ENCODE assay signal across 9 cellular contexts in the genomic region with DNA sequence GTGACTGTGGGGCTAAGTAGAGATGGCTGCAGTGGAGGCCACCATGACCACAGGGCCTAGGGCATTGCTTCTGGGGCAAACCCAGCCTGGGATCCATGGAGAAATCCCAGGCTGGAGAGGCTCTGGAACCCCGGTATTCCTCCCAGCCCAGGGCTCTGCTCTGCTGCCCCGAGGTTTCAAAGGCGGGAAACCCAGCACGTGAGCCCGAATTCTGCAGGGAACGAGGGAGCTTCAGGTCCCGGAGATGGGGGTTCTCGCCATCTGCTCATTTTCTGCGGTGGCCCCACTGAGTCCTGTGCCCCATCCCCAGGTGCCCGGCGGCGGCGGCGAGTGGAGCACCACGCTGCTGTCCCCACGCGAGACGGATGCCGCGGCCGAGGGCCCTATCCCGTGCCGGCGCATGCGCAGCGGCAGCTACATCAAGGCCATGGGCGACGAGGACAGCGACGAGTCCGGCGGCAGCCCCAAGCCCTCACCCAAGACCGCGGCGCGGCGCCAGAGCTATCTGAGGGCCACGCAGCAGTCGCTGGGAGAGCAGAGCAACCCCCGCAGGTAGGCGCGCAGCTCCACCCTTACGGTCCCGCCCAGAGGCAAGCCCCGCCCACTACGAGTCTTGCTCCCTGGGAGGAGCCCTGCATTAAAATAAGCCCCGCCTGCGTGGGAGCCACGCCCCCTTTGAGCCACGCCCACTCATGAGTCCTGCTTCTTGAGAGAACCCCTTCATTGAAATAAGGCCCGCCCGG.
DNase-seq lines count a peak whose midpoint lies in the region; TF ChIP-seq lines count a peak whose summit lies in the region.
"Had no signal": no experiment of that assay in that cellular context is flagged by ENCODE, and none has a peak within 500 bp of the region (broad histone marks: within the 10 kb centered on the region; RNA-seq: fewer than 3 reads in every experiment).

No MANE protein-coding gene starts in this region.

- H3K4me1 ChIP-seq in SJSA1 (replicated peaks) (peaks cover 5% of the 10 kb centered on the region; the same call in 1 of the 2 replicates), cardiac muscle cell (ENCODE audit: low read depth) (no peaks in the 10 kb centered on the region), prostate gland (replicated peaks) (no peaks in the 10 kb centered on the region)

- no peak for TF ChIP-seq CTCF in cardiac muscle cell (IDR thresholded peaks at IDR 0.05; ENCODE audit: low read depth, low read length)
- no peak for TF ChIP-seq CTCF in prostate gland (IDR thresholded peaks at IDR 0.05)

- peak; percentile 49 for DNase-seq in NCI-H82 (lab: John Stamatoyannopoulos, UW)
- DNase-seq in NCI-H82 treated with DMSO at 0.1 percent for 48 hours (lab: John Stamatoyannopoulos, UW; ENCODE audit: unreplicated experiment): no peak
- DNase-seq in SJSA1 (ENCODE audit: low read depth in 1 of 2, low spot score in 2 of 2): peak; percentile 36 to 74
- peak; percentile 88 for DNase-seq in activated naive CD4-positive, alpha-beta T cell treated with anti-CD3 and anti-CD28 coated beads, Interleukin-2, amount 50 U/mL, for 16 hours
- peak; percentile 59 to 60 for DNase-seq in cardiac muscle cell (ENCODE audit: low read depth in 1 of 2, low spot score in 1 of 2)
- DNase-seq in prostate gland (ENCODE audit: low spot score): peak; percentile 48
- peak; percentile 81 for DNase-seq in ureter (ENCODE audit: low spot score)
- DNase-seq in AML-193 (lab: John Stamatoyannopoulos, UW): no peak

- H3K9me3 ChIP-seq in SJSA1 (replicated peaks): no peaks in the 10 kb centered on the region
- H3K9me3 ChIP-seq in cardiac muscle cell (ENCODE audit: low read depth): no peaks in the 10 kb centered on the region
- H3K9me3 ChIP-seq in prostate gland: no peaks in the 10 kb centered on the region
- H3K9me3 ChIP-seq: BLaER1 treated with 17β-estradiol and CSF1 and Interleukin-3, amounts not matched to agents 10 nM and 100 nM had no signal

- no peak for TF ChIP-seq POLR2A in prostate gland (IDR thresholded peaks at IDR 0.05)

- H3K27me3 ChIP-seq in SJSA1 (replicated peaks) (peaks cover 10% of the 10 kb centered on the region), cardiac muscle cell (no peaks in the 10 kb centered on the region), prostate gland (replicated peaks; ENCODE audit: insufficient read depth) (no peaks in the 10 kb centered on the region)
- H3K27me3 ChIP-seq: BLaER1 treated with 17β-estradiol and CSF1 and Interleukin-3, amounts not matched to agents 10 nM and 100 nM had no signal

- H3K4me3 ChIP-seq in SJSA1 (peak overlapping the region; percentile 13; the same call in 1 of the 2 replicates), cardiac muscle cell (no peak overlapping the region), prostate gland (peak overlapping the region; percentile 14 to 18)
- H3K4me3 ChIP-seq: BLaER1 treated with 17β-estradiol and CSF1 and Interleukin-3, amounts not matched to agents 10 nM and 100 nM had no signal

- H3K27ac ChIP-seq in SJSA1: no peak overlapping the region
- H3K27ac ChIP-seq in cardiac muscle cell: no peak overlapping the region
- H3K27ac ChIP-seq in prostate gland: no peak overlapping the region
- H3K27ac ChIP-seq: BLaER1 treated with 17β-estradiol and CSF1 and Interleukin-3, amounts not matched to agents 10 nM and 100 nM had no signal

- no peaks in the 10 kb centered on the region for H3K36me3 ChIP-seq in SJSA1
- H3K36me3 ChIP-seq in cardiac muscle cell: no peaks in the 10 kb centered on the region
- no peaks in the 10 kb centered on the region for H3K36me3 ChIP-seq in prostate gland
- H3K36me3 ChIP-seq: BLaER1 treated with 17β-estradiol and CSF1 and Interleukin-3, amounts not matched to agents 10 nM and 100 nM had no signal

- 29% methylated on average over 43 of the region's 52 CpGs for WGBS in prostate gland

- intact Hi-C loops in prostate gland (cut with DNase I): loop anchor here (10.0 kb wide), 1 partner anchor 161 kb away; no protein-coding TSS in a partner anchor

Comparison
In these comparisons a context has a peak if more than half of its experiments do, and no peak if none do; other contexts are left out.
1. DNase-seq: peak in NCI-H82 (single experiment), SJSA1 (2 of 2), activated naive CD4-positive, alpha-beta T cell treated with anti-CD3 and anti-CD28 coated beads, Interleukin-2, amount 50 U/mL, for 16 hours (single experiment), cardiac muscle cell (2 of 2), prostate gland (single experiment) and ureter (single experiment); none in NCI-H82 treated with DMSO at 0.1 percent for 48 hours (single experiment) and AML-193 (0 of 2).